15 cellular contexts compared by ENCODE assay signal in the genomic region with DNA sequence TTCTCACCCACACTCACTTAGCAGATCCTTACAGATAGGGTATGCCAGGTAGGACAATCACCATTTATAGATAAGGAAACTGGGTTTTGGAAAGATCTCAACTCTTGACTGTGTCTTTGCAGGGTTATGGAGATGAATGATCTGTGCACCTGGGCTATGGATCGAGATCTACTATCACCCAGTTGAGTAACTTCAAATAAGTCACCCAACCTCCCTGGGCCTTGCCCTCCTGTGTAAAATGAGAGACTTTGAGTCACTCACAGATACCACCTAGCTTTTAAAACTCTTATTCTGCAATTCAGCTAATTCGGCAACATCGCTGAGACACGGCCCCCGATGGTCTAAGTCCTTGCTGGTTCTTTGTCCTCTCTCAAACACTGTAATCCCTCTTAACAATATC.
"Had no signal": no experiment of that assay in that cellular context is flagged by ENCODE, and none has a peak within 500 bp of the region (broad histone marks: within the 10 kb centered on the region; RNA-seq: fewer than 3 reads in every experiment).

No MANE protein-coding gene starts in this region.

- H3K4me3 ChIP-seq: esophagus squamous epithelium, lower lobe of right lung, right atrium auricular region had no signal

- H3K9me3 ChIP-seq: esophagus squamous epithelium, lower lobe of right lung, right atrium auricular region had no signal

- H3K9me3 Mint-ChIP-seq: activated CD4-positive, alpha-beta T cell treated with anti-CD3 and anti-CD28 coated beads, Interleukin-2, amount 10 ng/mL, durations not matched to agents 7 days and 5 days; activated naive CD4-positive, alpha-beta T cell treated with anti-CD3 and anti-CD28 coated beads, Interleukin-2, amount 50 U/mL, for 72 hours; mesothelial cell of epicardium; stimulated activated naive B cell treated with anti-CD40 and anti-IgM and Interleukin-4, amounts not matched to agents 10 μg/mL and 1 μg/mL and 100 μg/mL, for 72 hours; WTC11 had no signal

- H3K27ac Mint-ChIP-seq: activated CD4-positive, alpha-beta T cell treated with anti-CD3 and anti-CD28 coated beads, Interleukin-2, amount 10 ng/mL, durations not matched to agents 7 days and 5 days; activated CD8-positive, alpha-beta memory T cell treated with anti-CD3 and anti-CD28 coated beads, Interleukin-2, amount 10 ng/mL, durations not matched to agents 7 days and 5 days; mesothelial cell of epicardium had no signal

- DNase-seq: activated CD4-positive, alpha-beta T cell treated with anti-CD3 and anti-CD28 coated beads, Interleukin-2, amount 10 ng/mL, durations not matched to agents 7 days and 5 days; activated CD8-positive, alpha-beta memory T cell treated with anti-CD3 and anti-CD28 coated beads, Interleukin-2, amount 10 ng/mL, durations not matched to agents 7 days and 5 days; anterior cingulate cortex; esophagus squamous epithelium; foreskin fibroblast; head of caudate nucleus; left cardiac atrium; lower lobe of right lung; posterior cingulate gyrus; stimulated activated naive B cell treated with anti-CD40 and anti-IgM and Interleukin-4, amounts not matched to agents 10 μg/mL and 1 μg/mL and 100 μg/mL, for 72 hours; trophoblast cell had no signal

- ATAC-seq: activated CD8-positive, alpha-beta memory T cell treated with anti-CD3 and anti-CD28 coated beads, Interleukin-2, amount 10 ng/mL, durations not matched to agents 7 days and 5 days; activated naive CD4-positive, alpha-beta T cell treated with anti-CD3 and anti-CD28 coated beads, Interleukin-2, amount 50 U/mL, for 72 hours; left cardiac atrium; lower lobe of right lung; stimulated activated naive B cell treated with anti-CD40 and anti-IgM and Interleukin-4, amounts not matched to agents 10 μg/mL and 1 μg/mL and 100 μg/mL, for 72 hours; WTC11 had no signal

- H3K4me3 Mint-ChIP-seq: activated CD4-positive, alpha-beta T cell treated with anti-CD3 and anti-CD28 coated beads, Interleukin-2, amount 10 ng/mL, durations not matched to agents 7 days and 5 days; activated CD8-positive, alpha-beta memory T cell treated with anti-CD3 and anti-CD28 coated beads, Interleukin-2, amount 10 ng/mL, durations not matched to agents 7 days and 5 days; mesothelial cell of epicardium; stimulated activated naive B cell treated with anti-CD40 and anti-IgM and Interleukin-4, amounts not matched to agents 10 μg/mL and 1 μg/mL and 100 μg/mL, for 72 hours; WTC11 had no signal

- H3K36me3 ChIP-seq: esophagus squamous epithelium, lower lobe of right lung, right atrium auricular region had no signal

- H3K27me3 ChIP-seq: esophagus squamous epithelium, right atrium auricular region had no signal

- H3K27ac ChIP-seq: esophagus squamous epithelium, lower lobe of right lung, right atrium auricular region had no signal

- H3K36me3 Mint-ChIP-seq: WTC11 had no signal

- H3K27me3 Mint-ChIP-seq: activated CD4-positive, alpha-beta T cell treated with anti-CD3 and anti-CD28 coated beads, Interleukin-2, amount 10 ng/mL, durations not matched to agents 7 days and 5 days; activated CD8-positive, alpha-beta memory T cell treated with anti-CD3 and anti-CD28 coated beads, Interleukin-2, amount 10 ng/mL, durations not matched to agents 7 days and 5 days; stimulated activated naive B cell treated with anti-CD40 and anti-IgM and Interleukin-4, amounts not matched to agents 10 μg/mL and 1 μg/mL and 100 μg/mL, for 72 hours had no signal
